In the genomic region with DNA sequence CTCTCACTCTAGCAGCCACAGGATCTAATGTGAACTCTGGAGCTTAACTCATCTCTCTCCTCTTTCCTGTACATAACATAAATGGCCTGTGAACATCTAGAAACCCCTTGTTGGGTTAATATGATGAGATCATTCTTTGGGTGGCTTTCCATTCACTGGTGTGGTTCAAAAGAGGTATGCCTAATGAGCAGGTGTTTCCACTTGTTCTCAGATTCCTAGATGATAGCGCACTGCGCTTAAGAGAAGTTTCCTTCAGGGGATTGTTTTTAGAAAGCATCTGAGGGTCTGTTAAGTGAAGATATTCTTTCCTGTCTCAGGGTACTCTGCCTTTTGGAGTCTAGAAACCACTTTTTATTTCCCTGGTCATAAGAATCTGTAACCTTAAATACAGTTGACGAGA, we compare ENCODE assay signal across 38 cellular contexts. TPM values are rescaled to one million over a fixed set of nuclear protein-coding genes. Genes with fewer than 3 reads are reported as not detected.
"Had no signal": no experiment of that assay in that cellular context is flagged by ENCODE, and none has a peak within 500 bp of the region (broad histone marks: within the 10 kb centered on the region; RNA-seq: fewer than 3 reads in every experiment).

No MANE protein-coding gene starts in this region.

- H3K27ac ChIP-seq: adrenal gland, cardiac muscle cell, colonic mucosa, VCaP had no signal

- H3K4me3 Mint-ChIP-seq: activated B cell treated with CpG ODN at 0.5 μM for 24 hours; activated CD4-positive, alpha-beta memory T cell treated with anti-CD3 and anti-CD28 coated beads for 36 hours; activated CD4-positive, alpha-beta T cell treated with anti-CD3 and anti-CD28 coated beads, Interleukin-2, amount 10 ng/mL, durations not matched to agents 24 days and 14 days; activated CD8-positive, alpha-beta T cell treated with anti-CD3 and anti-CD28 coated beads for 36 hours; activated naive CD4-positive, alpha-beta T cell treated with anti-CD3 and anti-CD28 coated beads for 36 hours; activated naive CD8-positive, alpha-beta T cell treated with anti-CD3 and anti-CD28 coated beads for 36 hours; activated T-cell treated with anti-CD3 and anti-CD28 coated beads, Interleukin-2, amount 50 U/mL, for 4 hours; activated T-cell treated with anti-CD3 and anti-CD28 coated beads, Interleukin-2, amount 50 U/mL, for 72 hours; activated T-helper 1 cell treated with anti-CD3 and anti-CD28 coated beads, Interleukin-12 subunit alpha, Interleukin-12 subunit beta, Interleukin-2, Interleukin-4 antibody, amounts not matched to agents 30 ng/mL and 10 ng/mL and 1 ng/mL, durations not matched to agents 14 hours and 24 hours and 36 hours; activated T-helper 17 cell treated with anti-CD3 and anti-CD28 coated beads, Interleukin-2, amount 50 U/mL, for 72 hours; brain; central memory CD8-positive, alpha-beta T cell; T-helper 2 cell treated with Interferon-gamma antibody and Interleukin-4, amounts not matched to agents 5 μg/mL and 100 μg/mL, for 36 hours had no signal

- H3K36me3 ChIP-seq: adrenal gland, cardiac muscle cell, colonic mucosa had no signal

- H3K27ac Mint-ChIP-seq: activated B cell treated with CpG ODN at 0.5 μM for 24 hours; activated CD4-positive, alpha-beta memory T cell treated with anti-CD3 and anti-CD28 coated beads for 36 hours; activated CD4-positive, alpha-beta T cell treated with anti-CD3 and anti-CD28 coated beads, Interleukin-2, amount 10 ng/mL, durations not matched to agents 24 days and 14 days; activated CD8-positive, alpha-beta T cell treated with anti-CD3 and anti-CD28 coated beads for 36 hours; activated naive CD4-positive, alpha-beta T cell treated with anti-CD3 and anti-CD28 coated beads for 36 hours; activated naive CD4-positive, alpha-beta T cell treated with anti-CD3 and anti-CD28 coated beads, Interleukin-2, amount 50 U/mL, for 72 hours; activated naive CD8-positive, alpha-beta T cell treated with anti-CD3 and anti-CD28 coated beads for 36 hours; activated T-cell treated with anti-CD3 and anti-CD28 coated beads, Interleukin-2, amount 50 U/mL, for 72 hours; activated T-helper 1 cell treated with anti-CD3 and anti-CD28 coated beads, Interleukin-12 subunit alpha, Interleukin-12 subunit beta, Interleukin-2, Interleukin-4 antibody, amounts not matched to agents 30 ng/mL and 10 ng/mL and 1 ng/mL, durations not matched to agents 14 hours and 24 hours and 36 hours; activated T-helper 17 cell treated with anti-CD3 and anti-CD28 coated beads, Interleukin-2, amount 50 U/mL, for 72 hours; brain; T-helper 2 cell treated with Interferon-gamma antibody and Interleukin-4, amounts not matched to agents 5 μg/mL and 100 μg/mL, for 36 hours had no signal

- DNase-seq: activated B cell treated with CpG ODN at 0.5 μM for 24 hours; activated CD4-positive, alpha-beta memory T cell treated with anti-CD3 and anti-CD28 coated beads for 36 hours; activated CD4-positive, alpha-beta T cell treated with anti-CD3 and anti-CD28 coated beads for 4 hours; activated CD4-positive, alpha-beta T cell treated with anti-CD3 and anti-CD28 coated beads, Interleukin-2, amount 10 ng/mL, durations not matched to agents 24 days and 14 days; activated CD4-positive, alpha-beta T cell treated with anti-CD3 and anti-CD28 coated beads, Interleukin-2, amount 50 U/mL, for 1 hour; activated CD4-positive, alpha-beta T cell treated with anti-CD3 and anti-CD28 coated beads, Interleukin-2, amount 50 U/mL, for 4 hours; activated CD4-positive, CD25-positive, alpha-beta regulatory T cell treated with anti-CD3 and anti-CD28 coated beads, Interleukin-2, amount 50 U/mL, for 72 hours; activated CD8-positive, alpha-beta memory T cell treated with anti-CD3 and anti-CD28 coated beads, Interleukin-2, amount 50 U/mL, for 4 hours; activated CD8-positive, alpha-beta T cell treated with anti-CD3 and anti-CD28 coated beads for 36 hours; activated effector memory CD4-positive, alpha-beta T cell treated with anti-CD3 and anti-CD28 coated beads, Interleukin-2, amount 50 U/mL, for 16 hours; activated gamma-delta T cell treated with Interleukin-2 at 50 U/mL for 16 hours; activated naive CD4-positive, alpha-beta T cell; activated naive CD4-positive, alpha-beta T cell treated with anti-CD3 and anti-CD28 coated beads for 36 hours; activated naive CD4-positive, alpha-beta T cell treated with anti-CD3 and anti-CD28 coated beads, Interleukin-2, amount 50 U/mL, for 16 hours; activated naive CD8-positive, alpha-beta T cell treated with anti-CD3 and anti-CD28 coated beads for 36 hours; activated T-cell treated with anti-CD3 and anti-CD28 coated beads for 4 hours; activated T-cell treated with anti-CD3 and anti-CD28 coated beads, Interleukin-2, amount 50 U/mL, for 1 hour; activated T-cell treated with anti-CD3 and anti-CD28 coated beads, Interleukin-2, amount 50 U/mL, for 4 hours; activated T-cell treated with anti-CD3 and anti-CD28 coated beads, Interleukin-2, amount 50 U/mL, for 72 hours; adrenal gland; amniotic stem cell; aorta; caudate nucleus; cerebellar nuclear complex; colonic mucosa; T-helper 2 cell; T-helper 9 cell had no signal

- H3K36me3 Mint-ChIP-seq: activated CD4-positive, alpha-beta memory T cell treated with anti-CD3 and anti-CD28 coated beads for 36 hours; activated naive CD4-positive, alpha-beta T cell treated with anti-CD3 and anti-CD28 coated beads, Interleukin-2, amount 50 U/mL, for 72 hours; activated naive CD8-positive, alpha-beta T cell treated with anti-CD3 and anti-CD28 coated beads for 36 hours; brain had no signal

- H3K27me3 Mint-ChIP-seq: activated B cell treated with CpG ODN at 0.5 μM for 24 hours; activated CD4-positive, alpha-beta memory T cell treated with anti-CD3 and anti-CD28 coated beads for 36 hours; activated CD4-positive, alpha-beta T cell treated with anti-CD3 and anti-CD28 coated beads, Interleukin-2, amount 10 ng/mL, durations not matched to agents 24 days and 14 days; activated CD8-positive, alpha-beta T cell treated with anti-CD3 and anti-CD28 coated beads for 36 hours; activated naive CD8-positive, alpha-beta T cell treated with anti-CD3 and anti-CD28 coated beads for 36 hours; activated T-helper 17 cell treated with anti-CD3 and anti-CD28 coated beads, Interleukin-2, amount 50 U/mL, for 72 hours; brain; central memory CD8-positive, alpha-beta T cell had no signal

- H3K9me3 ChIP-seq: adrenal gland, colonic mucosa had no signal

- H3K4me3 ChIP-seq: adrenal gland, cardiac muscle cell, colonic mucosa had no signal

- H3K9me3 Mint-ChIP-seq: activated B cell treated with CpG ODN at 0.5 μM for 24 hours; activated CD4-positive, alpha-beta memory T cell treated with anti-CD3 and anti-CD28 coated beads for 36 hours; activated CD4-positive, alpha-beta T cell treated with anti-CD3 and anti-CD28 coated beads, Interleukin-2, amount 10 ng/mL, durations not matched to agents 24 days and 14 days; activated CD8-positive, alpha-beta T cell treated with anti-CD3 and anti-CD28 coated beads for 36 hours; activated naive CD4-positive, alpha-beta T cell treated with anti-CD3 and anti-CD28 coated beads for 36 hours; activated naive CD4-positive, alpha-beta T cell treated with anti-CD3 and anti-CD28 coated beads, Interleukin-2, amount 50 U/mL, for 72 hours; activated naive CD8-positive, alpha-beta T cell treated with anti-CD3 and anti-CD28 coated beads for 36 hours; activated T-cell treated with anti-CD3 and anti-CD28 coated beads, Interleukin-2, amount 50 U/mL, for 4 hours; activated T-helper 1 cell treated with anti-CD3 and anti-CD28 coated beads, Interleukin-12 subunit alpha, Interleukin-12 subunit beta, Interleukin-2, Interleukin-4 antibody, amounts not matched to agents 30 ng/mL and 10 ng/mL and 1 ng/mL, durations not matched to agents 14 hours and 24 hours and 36 hours; activated T-helper 17 cell treated with anti-CD3 and anti-CD28 coated beads, Interleukin-2, amount 50 U/mL, for 72 hours; central memory CD8-positive, alpha-beta T cell; T-helper 2 cell treated with Interferon-gamma antibody and Interleukin-4, amounts not matched to agents 5 μg/mL and 100 μg/mL, for 36 hours had no signal

- ATAC-seq: activated CD8-positive, alpha-beta T cell treated with anti-CD3 and anti-CD28 coated beads for 36 hours; activated naive CD4-positive, alpha-beta T cell treated with anti-CD3 and anti-CD28 coated beads, Interleukin-2, amount 50 U/mL, for 72 hours; activated T-cell treated with anti-CD3 and anti-CD28 coated beads, Interleukin-2, amount 50 U/mL, for 4 hours; activated T-cell treated with anti-CD3 and anti-CD28 coated beads, Interleukin-2, amount 50 U/mL, for 72 hours; activated T-helper 17 cell treated with anti-CD3 and anti-CD28 coated beads, Interleukin-2, amount 50 U/mL, for 72 hours had no signal

- H3K4me1 ChIP-seq: adrenal gland, colonic mucosa had no signal

- H3K27me3 ChIP-seq: adrenal gland, cardiac muscle cell, colonic mucosa had no signal

- H3K4me1 Mint-ChIP-seq: activated B cell treated with CpG ODN at 0.5 μM for 24 hours; activated CD4-positive, alpha-beta T cell treated with anti-CD3 and anti-CD28 coated beads, Interleukin-2, amount 10 ng/mL, durations not matched to agents 24 days and 14 days; activated naive CD8-positive, alpha-beta T cell treated with anti-CD3 and anti-CD28 coated beads for 36 hours; activated T-helper 17 cell treated with anti-CD3 and anti-CD28 coated beads, Interleukin-2, amount 50 U/mL, for 72 hours; brain; central memory CD8-positive, alpha-beta T cell had no signal

- FAIRE-seq: bronchial epithelial cell, TTC549 had no signal

RNA-seq across cellular contexts. Expression of a gene that starts 32.5 kb away (rescaled TPM):
- total RNA-seq: activated B cell treated with CpG ODN at 0.5 μM for 24 hours; activated CD4-positive, alpha-beta memory T cell treated with anti-CD3 and anti-CD28 coated beads for 36 hours; activated CD4-positive, alpha-beta T cell treated with anti-CD3 and anti-CD28 coated beads, Interleukin-2, amount 10 ng/mL, durations not matched to agents 24 days and 14 days; activated CD8-positive, alpha-beta memory T cell treated with anti-CD3 and anti-CD28 coated beads for 36 hours; activated CD8-positive, alpha-beta T cell treated with anti-CD3 and anti-CD28 coated beads for 36 hours; activated naive CD4-positive, alpha-beta T cell treated with anti-CD3 and anti-CD28 coated beads for 36 hours; activated naive CD4-positive, alpha-beta T cell treated with anti-CD3 and anti-CD28 coated beads, Interleukin-2, amount 50 U/mL, for 72 hours; activated naive CD8-positive, alpha-beta T cell treated with anti-CD3 and anti-CD28 coated beads for 36 hours; activated T-cell treated with anti-CD3 and anti-CD28 coated beads, Interleukin-2, amount 50 U/mL, for 4 hours; activated T-cell treated with anti-CD3 and anti-CD28 coated beads, Interleukin-2, amount 50 U/mL, for 72 hours; activated T-helper 1 cell treated with anti-CD3 and anti-CD28 coated beads, Interleukin-12 subunit alpha, Interleukin-12 subunit beta, Interleukin-2, Interleukin-4 antibody, amounts not matched to agents 30 ng/mL and 10 ng/mL and 1 ng/mL, durations not matched to agents 14 hours and 24 hours and 36 hours; activated T-helper 17 cell treated with anti-CD3 and anti-CD28 coated beads, Interleukin-2, amount 50 U/mL, for 72 hours had no signal
